Comparison of ENCODE assay signal across 9 cellular contexts in the genomic region with DNA sequence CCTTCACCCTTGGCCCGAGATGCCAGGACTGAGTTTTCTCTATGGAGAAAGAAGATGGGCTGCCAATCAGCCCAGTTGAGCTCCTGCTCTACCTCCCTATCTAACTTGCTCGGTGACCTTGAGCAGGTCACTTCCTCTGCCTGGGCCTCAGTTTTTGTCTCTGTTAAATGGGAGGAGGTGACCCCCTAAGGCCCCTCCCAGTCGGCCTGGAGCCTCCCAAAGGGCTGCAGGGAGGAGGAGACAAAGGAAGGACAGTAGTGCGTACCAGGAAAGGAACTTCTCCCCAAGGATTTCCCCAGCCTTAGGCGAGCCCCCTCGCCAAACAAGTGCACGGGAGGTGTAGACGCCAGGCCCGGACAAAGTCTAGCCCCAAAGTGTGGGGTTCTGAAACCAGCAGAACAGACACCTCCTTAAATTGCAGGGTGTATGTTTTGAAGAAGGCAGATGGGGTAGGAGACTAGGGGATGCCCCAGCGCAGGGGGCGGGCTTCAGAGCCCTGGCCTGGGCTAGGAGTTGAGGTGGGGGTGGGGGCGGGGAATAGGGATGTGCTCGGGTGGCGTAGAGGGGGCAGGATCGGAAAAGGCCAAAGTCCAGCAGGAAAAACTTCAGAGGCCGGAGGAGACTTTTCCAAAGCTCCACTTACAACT. TPM values are rescaled to one million over a fixed set of nuclear protein-coding genes. Genes with fewer than 3 reads are reported as not detected.
DNase-seq lines count a peak whose midpoint lies in the region; ATAC-seq and TF ChIP-seq lines count a peak whose summit lies in the region.
"Had no signal": no experiment of that assay in that cellular context is flagged by ENCODE, and none has a peak within 500 bp of the region (broad histone marks: within the 10 kb centered on the region; RNA-seq: fewer than 3 reads in every experiment).

No MANE protein-coding gene starts in this region.

- no peak for TF ChIP-seq CTCF in Calu3 (IDR thresholded peaks at IDR 0.05; ENCODE audit: unreplicated experiment)
- no peak for TF ChIP-seq CTCF in fibroblast of lung (conservative IDR thresholded peaks at IDR 0.05 in 1 of 2, IDR thresholded peaks at IDR 0.05 in 1 of 2; ENCODE audit: low read depth in 1 of 2, low read length in 2 of 2)
- no peak for TF ChIP-seq CTCF in progenitor cell of endocrine pancreas (IDR thresholded peaks at IDR 0.05; ENCODE audit: unreplicated experiment)

- H3K79me2 ChIP-seq in fibroblast of lung (ENCODE audit: control insufficient read depth, insufficient read depth, low read length) = no peaks in the 10 kb centered on the region

- H3K36me3 Mint-ChIP-seq in Calu3 (ENCODE audit: insufficient read depth, unreplicated experiment) = peaks cover 23% of the 10 kb centered on the region
- no peaks in the 10 kb centered on the region for H3K36me3 Mint-ChIP-seq in progenitor cell of endocrine pancreas (ENCODE audit: insufficient read depth)

- CTCF ChIA-PET in Calu3 (lab: Charles Lee) = interaction anchor here (0.7 to 1.1 kb wide), 2 partner anchors 16 to 383 kb away, joined by 3 read pairs; no protein-coding TSS in a partner anchor

- H3K4me2 ChIP-seq in fibroblast of lung (ENCODE audit: extremely low read depth, insufficient read depth, low read length) = peak overlapping the region; percentile 79

- no peak for ATAC-seq in GM19324 (IDR thresholded peaks at IDR 0.05; ENCODE audit: low FRiP score, unreplicated experiment)

- no peak overlapping the region for H2AFZ ChIP-seq in fibroblast of lung (ENCODE audit: low read length)

- no peaks in the 10 kb centered on the region for H4K20me1 ChIP-seq in fibroblast of lung (ENCODE audit: control insufficient read depth, extremely low read depth, insufficient read depth, low read length)

- H3K27ac Mint-ChIP-seq in Calu3 (ENCODE audit: unreplicated experiment) (no peak overlapping the region), progenitor cell of endocrine pancreas (no peak overlapping the region)

- BruUV-seq in Calu3 (replicated peaks; lab: Mats Ljungman, UMichigan) = no TSS peak

- H3K4me3 Mint-ChIP-seq in Calu3 (ENCODE audit: low read depth, unreplicated experiment) = peak overlapping the region; percentile 77
- H3K4me3 Mint-ChIP-seq in progenitor cell of endocrine pancreas (ENCODE audit: low read depth) = peak overlapping the region; percentile 63

- no peak overlapping the region for H3K9ac ChIP-seq in fibroblast of lung (ENCODE audit: insufficient read depth, low read length)

- peaks cover 20% of the 10 kb centered on the region for H3K4me1 ChIP-seq in SJSA1 (replicated peaks)
- no peaks in the 10 kb centered on the region for H3K4me1 ChIP-seq in fibroblast of lung (ENCODE audit: control insufficient read depth, extremely low read depth, insufficient read depth, low read length)

- DNase-seq in Calu3 (no peak), SJSA1 (ENCODE audit: low read depth in 1 of 2, low spot score in 2 of 2) (no peak), fibroblast of lung (ENCODE audit: low read depth in 2 of 2) (no peak), progenitor cell of endocrine pancreas (ENCODE audit: low spot score, unreplicated experiment) (no peak), SIG-M5 (lab: John Stamatoyannopoulos, UW) (no peak), HCEC 1CT (no peak), NCI-H526 (lab: John Stamatoyannopoulos, UW) (no peak)
- DNase-seq: NCI-H1436 treated with DMSO at 0.1 percent for 48 hours had no signal

- intact Hi-C loops in Calu3 (cut with micrococcal nuclease; ENCODE audit: unreplicated experiment) = no loop called here

- H3K9me3 ChIP-seq in SJSA1 (replicated peaks) (peaks cover 4% of the 10 kb centered on the region; the same call in 1 of the 2 replicates), fibroblast of lung (ENCODE audit: control insufficient read depth, insufficient read depth, low read depth, low read length) (no peaks in the 10 kb centered on the region)

- H3K4me3 ChIP-seq in SJSA1 (peak overlapping the region; percentile 62), fibroblast of lung (replicated peaks in 1 of 4; ENCODE audit: control extremely low read depth in 1 of 4, insufficient read depth in 1 of 4, low read depth in 3 of 4, low read length in 4 of 4) (peak overlapping the region; percentile 52 to 75 (median 56))

- H3K27me3 Mint-ChIP-seq in Calu3 (ENCODE audit: unreplicated experiment) = peaks cover 36% of the 10 kb centered on the region
- H3K27me3 Mint-ChIP-seq in progenitor cell of endocrine pancreas = peaks cover 39% of the 10 kb centered on the region

- H3K27me3 ChIP-seq in SJSA1 (replicated peaks) (peaks cover 4% of the 10 kb centered on the region; the same call in 1 of the 2 replicates), fibroblast of lung (ENCODE audit: control insufficient read depth, insufficient read depth, low read length) (peaks cover 16% of the 10 kb centered on the region)

- H3K27ac ChIP-seq in SJSA1 = no peak overlapping the region
- H3K27ac ChIP-seq in fibroblast of lung (ENCODE audit: insufficient read depth, low read length) = no peak overlapping the region

- H3K36me3 ChIP-seq in SJSA1 (peaks cover 19% of the 10 kb centered on the region), fibroblast of lung (ENCODE audit: control insufficient read depth, insufficient read depth, low read length) (no peaks in the 10 kb centered on the region)

- H3K9me3 Mint-ChIP-seq in Calu3 (ENCODE audit: low read depth, unreplicated experiment) (no peaks in the 10 kb centered on the region), progenitor cell of endocrine pancreas (ENCODE audit: low read depth) (no peaks in the 10 kb centered on the region)

- H3K4me1 Mint-ChIP-seq in Calu3 (ENCODE audit: low read depth, unreplicated experiment) (peaks cover 12% of the 10 kb centered on the region), progenitor cell of endocrine pancreas (ENCODE audit: low read depth) (peaks cover 11% of the 10 kb centered on the region)

RNA-seq across cellular contexts. Expression of gene CBX7, which starts 1.0 kb away (rescaled TPM):
- total RNA-seq in Calu3 (2022) (10.5 and 11.8 TPM in 2 replicates), fibroblast of lung (8.7 and 14.7 TPM in 2 replicates), progenitor cell of endocrine pancreas (6.0 and 7.7 TPM in 2 replicates)
- total RNA-seq in SJSA1 (2014; rRNA removed; shearing (Covaris generic)) = 5.5 and 6.3 TPM in 2 replicates
- polyA plus RNA-seq in fibroblast of lung = 2.8 TPM in 2 replicates
- 4.1 TPM in 2 replicates for polyA plus RNA-seq in fibroblast of lung (2012)
- polyA minus RNA-seq in fibroblast of lung (ENCODE audit: low replicate concordance) = 5.1 and 7.6 TPM in 2 replicates

RNA-seq across cellular contexts. Expression of gene APOBEC3H, which starts 54.4 kb away (rescaled TPM):
- total RNA-seq in Calu3 (2022) (not detected in 2 replicates), fibroblast of lung (0.26 and 1.3 TPM in 2 replicates), progenitor cell of endocrine pancreas (not detected in 2 replicates)
- 1.4 TPM in 1 of 2 replicates, not detected in the other for total RNA-seq in SJSA1 (2014; rRNA removed; shearing (Covaris generic))
- 0.20 TPM in 1 of 2 replicates, not detected in the other for polyA plus RNA-seq in fibroblast of lung
- polyA plus RNA-seq in fibroblast of lung (2012) = 0.12 and 1.2 TPM in 2 replicates
- polyA minus RNA-seq in fibroblast of lung (ENCODE audit: low replicate concordance) = 2.7 TPM in 1 of 2 replicates, not detected in the other
